In the genomic region with DNA sequence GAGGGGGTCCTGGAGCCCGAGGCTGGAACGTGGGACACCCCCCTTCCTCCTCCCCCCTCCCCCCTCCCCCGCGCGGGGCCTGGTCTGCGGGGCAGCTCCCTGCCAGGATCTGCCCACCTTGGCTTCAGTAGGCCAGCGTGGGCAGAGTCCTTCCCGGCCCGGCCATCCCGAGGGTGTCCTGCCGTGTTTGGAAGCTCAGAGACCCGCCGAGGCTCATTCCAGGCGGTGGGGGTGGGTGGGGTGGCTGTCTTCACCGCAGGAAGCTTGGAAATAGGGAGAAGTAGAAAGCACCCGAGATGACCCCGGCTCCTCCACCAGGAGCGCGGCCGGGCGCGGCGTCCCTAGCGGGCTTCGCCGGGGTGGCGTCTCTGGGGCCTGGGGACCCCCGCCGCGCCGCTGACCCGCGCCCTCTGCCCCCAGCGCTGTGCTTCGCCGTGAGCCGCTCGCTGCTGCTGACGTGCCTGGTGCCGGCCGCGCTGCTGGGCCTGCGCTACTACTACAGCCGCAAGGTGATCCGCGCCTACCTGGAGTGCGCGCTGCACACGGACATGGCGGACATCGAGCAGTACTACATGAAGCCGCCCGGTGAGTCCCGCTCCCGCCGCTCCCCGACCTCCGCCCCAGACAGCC, we compare ENCODE assay signal across 14 cellular contexts. TPM values are rescaled to one million over a fixed set of nuclear protein-coding genes. Genes with fewer than 3 reads are reported as not detected.
DNase-seq lines count a peak whose midpoint lies in the region; ATAC-seq and TF ChIP-seq lines count a peak whose summit lies in the region.
"Had no signal": no experiment of that assay in that cellular context is flagged by ENCODE, and none has a peak within 500 bp of the region (broad histone marks: within the 10 kb centered on the region; RNA-seq: fewer than 3 reads in every experiment).

No MANE protein-coding gene starts in this region.

- H3K79me2 ChIP-seq in Karpas-422 (ENCODE audit: low read length) = no peaks in the 10 kb centered on the region

- H3K9me3 ChIP-seq in right cardiac atrium (ENCODE audit: control insufficient read depth, low read length) = no peaks in the 10 kb centered on the region
- H3K9me3 ChIP-seq in ectodermal cell (ENCODE audit: control insufficient read depth, low read length) = no peaks in the 10 kb centered on the region
- no peaks in the 10 kb centered on the region for H3K9me3 ChIP-seq in right lobe of liver
- H3K9me3 ChIP-seq in Karpas-422 (ENCODE audit: low read length) = no peaks in the 10 kb centered on the region
- H3K9me3 ChIP-seq: upper lobe of right lung had no signal

- ATAC-seq in Right ventricle myocardium inferior (no peak), right cardiac atrium (no peak), right lobe of liver (peak in 3 of 4 donors; percentile 9 to 39 (median 19)), HG03108 (IDR thresholded peaks at IDR 0.05; ENCODE audit: unreplicated experiment) (no peak)
- ATAC-seq: upper lobe of right lung had no signal

- no peaks in the 10 kb centered on the region for H3K4me1 ChIP-seq in right cardiac atrium (ENCODE audit: control insufficient read depth, insufficient read depth, low read length)
- no peaks in the 10 kb centered on the region for H3K4me1 ChIP-seq in ectodermal cell (ENCODE audit: control insufficient read depth, insufficient read depth, low read length)
- H3K4me1 ChIP-seq in right lobe of liver = no peaks in the 10 kb centered on the region
- no peaks in the 10 kb centered on the region for H3K4me1 ChIP-seq in Karpas-422 (ENCODE audit: low read length)
- H3K4me1 ChIP-seq: upper lobe of right lung had no signal

- DNase-seq in Right ventricle myocardium inferior (ENCODE audit: missing footprints) (peak; percentile 44), right cardiac atrium (no peak), right lobe of liver (peak in 1 of 3 donors; percentile 17), Karpas-422 (no peak), amniotic stem cell (lab: John Stamatoyannopoulos, UW) (no peak)
- DNase-seq: activated CD4-positive, alpha-beta memory T cell treated with anti-CD3 and anti-CD28 coated beads, Interleukin-2, amount 10 ng/mL, durations not matched to agents 7 days and 5 days; activated naive CD4-positive, alpha-beta T cell treated with anti-CD3 and anti-CD28 coated beads for 36 hours; dermis blood vessel endothelial cell; foreskin melanocyte; upper lobe of right lung had no signal

- no peak for TF ChIP-seq POLR2A in right lobe of liver (IDR thresholded peaks at IDR 0.05)

- WGBS in right cardiac atrium = 35% methylated on average over 58 of the region's 58 CpGs
- 3% methylated on average over 55 to 57 of the region's 58 CpGs for WGBS in ectodermal cell, 2 experiments
- no CpG with 5 or more reads among the region's 58 CpGs for WGBS in right lobe of liver (ENCODE audit: insufficient coverage, low coverage, low lambda C conversion rate, missing lambda C conversion rate)

- H3K27ac ChIP-seq in right cardiac atrium (ENCODE audit: low read length) (no peak overlapping the region), ectodermal cell (ENCODE audit: insufficient read depth, low read depth, low read length, poor library complexity, severe bottlenecking) (no peak overlapping the region), right lobe of liver (no peak overlapping the region), temporal lobe (ENCODE audit: low read depth, low read length) (peak overlapping the region; percentile 44), Karpas-422 (ENCODE audit: low read length) (no peak overlapping the region)
- H3K27ac ChIP-seq: upper lobe of right lung had no signal

- H4K20me1 ChIP-seq in Karpas-422 (ENCODE audit: insufficient read depth, low read depth, low read length) = no peaks in the 10 kb centered on the region

- no peak for TF ChIP-seq CTCF in right lobe of liver (IDR thresholded peaks at IDR 0.05)

- H3K27me3 ChIP-seq in right cardiac atrium (ENCODE audit: control insufficient read depth, insufficient read depth) (no peaks in the 10 kb centered on the region), ectodermal cell (ENCODE audit: control insufficient read depth, insufficient read depth, low read length, poor library complexity, severe bottlenecking) (peaks cover 59% of the 10 kb centered on the region), right lobe of liver (peaks cover 0 to 10% of the 10 kb centered on the region in 2 donors), Karpas-422 (ENCODE audit: low read length) (no peaks in the 10 kb centered on the region)

- intact Hi-C loops in Right ventricle myocardium inferior (cut with DNase I) (no loop called here), right cardiac atrium (cut with DNase I) (no loop called here), right lobe of liver (cut with DNase I) (no loop called here)

- H2AFZ ChIP-seq in Karpas-422 (ENCODE audit: low read length) = no peak overlapping the region

- H3K4me2 ChIP-seq in Karpas-422 (ENCODE audit: low read depth, low read length, poor library complexity, severe bottlenecking) = no peak overlapping the region

- H3K4me3 ChIP-seq in right cardiac atrium (ENCODE audit: low read length) (no peak overlapping the region), ectodermal cell (ENCODE audit: insufficient read depth, low read depth, low read length) (peak overlapping the region; percentile 22), right lobe of liver (no peak overlapping the region), Karpas-422 (ENCODE audit: low read length) (no peak overlapping the region)
- H3K4me3 ChIP-seq: upper lobe of right lung had no signal

- no peak overlapping the region for H3K9ac ChIP-seq in Karpas-422 (ENCODE audit: low read length)

- no peaks in the 10 kb centered on the region for H3K36me3 ChIP-seq in ectodermal cell (ENCODE audit: control insufficient read depth, insufficient read depth, low read length)
- no peaks in the 10 kb centered on the region for H3K36me3 ChIP-seq in right lobe of liver
- no peaks in the 10 kb centered on the region for H3K36me3 ChIP-seq in Karpas-422 (ENCODE audit: insufficient read depth, low read length)
- H3K36me3 ChIP-seq: upper lobe of right lung had no signal

- H3K9me2 ChIP-seq in Karpas-422 (replicated peaks; ENCODE audit: insufficient read depth, low read length) = no peaks in the 10 kb centered on the region

RNA-seq across cellular contexts. Expression of a gene that starts 1.6 kb away (rescaled TPM):
- total RNA-seq in Right ventricle myocardium inferior = 1.1 TPM
- total RNA-seq in right cardiac atrium = 1 to 10 TPM; 2.9 to 5.2 (median 3.6) TPM
- 2.8 TPM for polyA plus RNA-seq in right cardiac atrium
- 6.4 TPM for polyA plus RNA-seq in ectodermal cell (2013, experiment 1 of 4)
- 6.7 TPM for polyA plus RNA-seq in ectodermal cell (2013, experiment 2 of 4)
- 6.1 TPM for polyA plus RNA-seq in ectodermal cell (2013, experiment 3 of 4)
- 6.5 TPM for polyA plus RNA-seq in ectodermal cell (2013, experiment 4 of 4)
- total RNA-seq in right lobe of liver = under 1 TPM in 2 of 6 experiments, not detected in 4; 0.02 to 0.05 TPM
- 10.8 TPM for total RNA-seq in temporal lobe
- total RNA-seq in Karpas-422 (2014; rRNA removed; shearing (Covaris generic); ENCODE audit: low replicate concordance) = not detected in 2 replicates
- polyA plus RNA-seq: AG04450 had no signal

RNA-seq across cellular contexts. Expression of a gene that starts 51.9 kb away (rescaled TPM):
- total RNA-seq in Right ventricle myocardium inferior (10.8 TPM), right cardiac atrium (10 to 100 TPM; 11.9 to 14.9 (median 13.6) TPM), right lobe of liver (10 to 100 TPM in 2 of 6 experiments, 1 to 10 TPM in 4; 6.6 to 14.7 (median 8.7) TPM), temporal lobe (12.3 TPM)
- 11.2 TPM for polyA plus RNA-seq in right cardiac atrium
- 54.3 TPM for polyA plus RNA-seq in ectodermal cell (2013, experiment 1 of 4)
- polyA plus RNA-seq in ectodermal cell (2013, experiment 2 of 4) = 51.6 TPM
- 46.0 TPM for polyA plus RNA-seq in ectodermal cell (2013, experiment 3 of 4)
- 47.1 TPM for polyA plus RNA-seq in ectodermal cell (2013, experiment 4 of 4)
- 22.6 and 44.6 TPM in 2 replicates for total RNA-seq in Karpas-422 (2014; rRNA removed; shearing (Covaris generic); ENCODE audit: low replicate concordance)

Comparison
In these comparisons a context has a peak if more than half of its experiments do, and no peak if none do; other contexts are left out.
1. ATAC-seq: peak in right lobe of liver (3 of 4); none in Right ventricle myocardium inferior (single experiment), right cardiac atrium (0 of 2) and HG03108 (single experiment).